In the genomic region with DNA sequence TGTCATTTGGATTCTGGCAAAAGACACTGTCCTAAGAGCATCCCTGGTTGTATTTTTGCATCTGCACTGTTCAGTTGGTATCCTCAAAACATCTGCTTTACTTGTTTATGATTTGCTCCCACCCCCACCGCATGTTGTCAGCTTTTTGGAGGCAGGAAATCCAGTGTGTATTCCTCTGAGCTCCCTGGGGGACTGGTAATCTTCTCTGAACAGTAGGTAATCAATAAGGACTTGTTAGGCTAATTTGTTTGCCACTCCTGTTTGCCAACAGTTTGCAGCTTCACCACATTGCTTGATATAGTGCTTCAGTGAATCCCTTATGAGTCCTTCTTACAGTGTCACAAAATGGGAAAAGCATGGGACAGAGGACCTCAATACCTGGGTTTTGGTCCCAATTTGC, we compare ENCODE assay signal across 21 cellular contexts. TPM values are rescaled to one million over a fixed set of nuclear protein-coding genes. Genes with fewer than 3 reads are reported as not detected.
DNase-seq lines count a peak whose midpoint lies in the region; TF ChIP-seq lines count a peak whose summit lies in the region.
"Had no signal": no experiment of that assay in that cellular context is flagged by ENCODE, and none has a peak within 500 bp of the region (broad histone marks: within the 10 kb centered on the region; RNA-seq: fewer than 3 reads in every experiment).

No MANE protein-coding gene starts in this region.

- H3K27me3 ChIP-seq in H9 (ENCODE audit: insufficient read depth, low read length) = no peaks in the 10 kb centered on the region
- no peaks in the 10 kb centered on the region for H3K27me3 ChIP-seq in NT2/D1 (ENCODE audit: insufficient read depth, insufficient read length)
- no peaks in the 10 kb centered on the region for H3K27me3 ChIP-seq in iPS-20b (ENCODE audit: insufficient read depth, low read length)
- H3K27me3 ChIP-seq in testis = no peaks in the 10 kb centered on the region
- no peaks in the 10 kb centered on the region for H3K27me3 ChIP-seq in CD8-positive, alpha-beta memory T cell (ENCODE audit: insufficient read depth, low read length, poor library complexity, severe bottlenecking)

- H4K91ac ChIP-seq in H9 (ENCODE audit: insufficient read length, low read depth, low read length) = no peak overlapping the region

- H3K27ac Mint-ChIP-seq in H9 = peak overlapping the region in 1 of 3 experiments; percentile 24; a peak in 1 of 7 replicates
- H3K27ac Mint-ChIP-seq in CD8-positive, alpha-beta memory T cell = no peak overlapping the region
- H3K27ac Mint-ChIP-seq: IgD-negative memory B cell had no signal

- H2BK20ac ChIP-seq in H9 (ENCODE audit: low read depth, low read length, poor library complexity, severe bottlenecking) = no peak overlapping the region

- peaks cover 2% of the 10 kb centered on the region for H3K27me3 Mint-ChIP-seq in H9 (ENCODE audit: low read depth)
- H3K27me3 Mint-ChIP-seq in CD8-positive, alpha-beta memory T cell = no peaks in the 10 kb centered on the region
- H3K27me3 Mint-ChIP-seq: IgD-negative memory B cell had no signal

- H3K4me3 Mint-ChIP-seq in H9 = peak overlapping the region in 1 of 2 experiments; percentile 53; a peak in 2 of 5 replicates
- no peak overlapping the region for H3K4me3 Mint-ChIP-seq in CD8-positive, alpha-beta memory T cell
- H3K4me3 Mint-ChIP-seq: CD14-positive monocyte, IgD-negative memory B cell had no signal

- peaks cover 30 to 33% of the 10 kb centered on the region in 2 experiments for H3K4me1 Mint-ChIP-seq in H9
- no peaks in the 10 kb centered on the region for H3K4me1 Mint-ChIP-seq in CD8-positive, alpha-beta memory T cell
- H3K4me1 Mint-ChIP-seq: CD14-positive monocyte, IgD-negative memory B cell had no signal

- POLR2A ChIA-PET in CD8-positive, alpha-beta memory T cell (lab: Charles Lee) = no interaction called here

- H3K23me2 ChIP-seq in H9 (ENCODE audit: insufficient read length, low read depth, low read length, poor library complexity, severe bottlenecking) = no peaks in the 10 kb centered on the region

- H3K36me3 Mint-ChIP-seq in H9 (ENCODE audit: insufficient read depth in 1 of 3, low read depth in 3 of 3) = no peaks in the 10 kb centered on the region
- no peaks in the 10 kb centered on the region for H3K36me3 Mint-ChIP-seq in CD8-positive, alpha-beta memory T cell
- H3K36me3 Mint-ChIP-seq: CD14-positive monocyte, IgD-negative memory B cell had no signal

- H4K20me1 ChIP-seq in H9 (ENCODE audit: control insufficient read depth, insufficient read depth, insufficient read length) = no peaks in the 10 kb centered on the region

- H3K4me2 ChIP-seq in H9 (ENCODE audit: insufficient read depth, insufficient read length, low read length) = peak overlapping the region; percentile 23

- no peak overlapping the region for H2BK5ac ChIP-seq in H9 (ENCODE audit: insufficient read length, low read length)

- no peak overlapping the region for H2AFZ ChIP-seq in H9 (ENCODE audit: low read length)

- H3K18ac ChIP-seq in H9 (ENCODE audit: insufficient read length, low read depth, low read length) = no peak overlapping the region

- no peak overlapping the region for H2BK120ac ChIP-seq in H9 (ENCODE audit: low read depth, low read length, poor library complexity, severe bottlenecking)

- H2BK15ac ChIP-seq in H9 (ENCODE audit: low read depth, low read length) = no peak overlapping the region

- no peak overlapping the region for H3K14ac ChIP-seq in H9 (ENCODE audit: insufficient read depth, low read length)

- no peaks in the 10 kb centered on the region for H3K9me3 Mint-ChIP-seq in H9
- H3K9me3 Mint-ChIP-seq in CD8-positive, alpha-beta memory T cell = peaks cover 0 to 7% (median 2%) of the 10 kb centered on the region in 5 donors

- intact Hi-C loops in testis (cut with DNase I; ENCODE audit: low total_unique reads) = no loop called here

- CTCF ChIA-PET in CD8-positive, alpha-beta memory T cell (lab: Charles Lee) = no interaction called here

- no peak overlapping the region for H3T11ph ChIP-seq in H9 (ENCODE audit: low read length)

- TF ChIP-seq POLR2A in testis (IDR thresholded peaks at IDR 0.05) = no peak

- no peaks in the 10 kb centered on the region for H3K36me3 ChIP-seq in NT2/D1 (ENCODE audit: insufficient read depth, insufficient read length, low read length)
- no peaks in the 10 kb centered on the region for H3K36me3 ChIP-seq in iPS-20b (ENCODE audit: insufficient read depth, low read depth, low read length)
- H3K36me3 ChIP-seq in testis (ENCODE audit: low read depth, missing control alignments) = no peaks in the 10 kb centered on the region
- H3K36me3 ChIP-seq in CD8-positive, alpha-beta memory T cell (ENCODE audit: insufficient read depth, low read length) = no peaks in the 10 kb centered on the region

- H3K9ac ChIP-seq in H9 (ENCODE audit: extremely low read depth, insufficient read length, low read length) (no peak overlapping the region), NT2/D1 (ENCODE audit: insufficient read length, low read depth) (no peak overlapping the region), iPS-20b (ENCODE audit: low read depth, low read length) (no peak overlapping the region)

- H3K4me1 ChIP-seq in H9 (ENCODE audit: insufficient read depth, low read length) = peaks cover 15% of the 10 kb centered on the region; the same call in 1 of the 2 replicates
- no peaks in the 10 kb centered on the region for H3K4me1 ChIP-seq in NT2/D1 (ENCODE audit: insufficient read depth, insufficient read length)
- peaks cover 17% of the 10 kb centered on the region; the same call in 1 of the 2 replicates for H3K4me1 ChIP-seq in iPS-20b (ENCODE audit: insufficient read depth, low read length)
- H3K4me1 ChIP-seq in testis = no peaks in the 10 kb centered on the region
- no peaks in the 10 kb centered on the region for H3K4me1 ChIP-seq in CD8-positive, alpha-beta memory T cell (ENCODE audit: insufficient read depth, low read length)
- H3K4me1 ChIP-seq: Caco-2 had no signal

- H3K23ac ChIP-seq in H9 (ENCODE audit: insufficient read length, low read depth, low read length) = no peak overlapping the region

- no peak for TF ChIP-seq CTCF in H9 (conservative IDR thresholded peaks at IDR 0.05)
- no peak for TF ChIP-seq CTCF in testis (IDR thresholded peaks at IDR 0.05)

- H3K27ac ChIP-seq in H9 (ENCODE audit: insufficient read length, low read depth, low read length) (no peak overlapping the region), iPS-20b (ENCODE audit: low read length) (no peak overlapping the region), testis (no peak overlapping the region)
- H3K27ac ChIP-seq in CD8-positive, alpha-beta memory T cell (ENCODE audit: low read depth, low read length) = no peak overlapping the region
- H3K27ac ChIP-seq: 22Rv1, HL-60 had no signal

- no peak overlapping the region for H2BK12ac ChIP-seq in H9 (ENCODE audit: insufficient read length, low read depth, low read length)

- no peak overlapping the region for H4K8ac ChIP-seq in H9 (replicated peaks; ENCODE audit: insufficient read length, low read depth, low read length)

- H3K4me3 ChIP-seq in NT2/D1 (ENCODE audit: insufficient read length, low read depth) = no peak overlapping the region
- H3K4me3 ChIP-seq in iPS-20b (ENCODE audit: low read length) = peak overlapping the region; percentile 4; the same call in 1 of the 2 replicates
- H3K4me3 ChIP-seq in testis = no peak overlapping the region
- H3K4me3 ChIP-seq in CD8-positive, alpha-beta memory T cell (ENCODE audit: low read length) = no peak overlapping the region

- H3K4ac ChIP-seq in H9 (ENCODE audit: low read depth, low read length) = no peak overlapping the region

- no peak overlapping the region for H4K5ac ChIP-seq in H9 (ENCODE audit: insufficient read length, low read depth, low read length)

- peak; percentile 19 for DNase-seq in NCI-H1436 (lab: John Stamatoyannopoulos, UW)
- no peak for DNase-seq in NCI-H1436 treated with DMSO at 0.1 percent for 48 hours (lab: John Stamatoyannopoulos, UW)
- DNase-seq in H9 = no peak
- peak; percentile 9 for DNase-seq in NT2/D1 (ENCODE audit: low read depth, low spot score)
- no peak for DNase-seq in T-helper 9 cell
- DNase-seq in testis = no peak
- DNase-seq in CD8-positive, alpha-beta memory T cell = no peak
- DNase-seq: Caco-2, GDM1, Karpas-422, NCI-H1417 treated with DMSO at 0.1 percent for 48 hours, NCI-H526 treated with DMSO at 0.1 percent for 48 hours had no signal

- no peak overlapping the region for H3K56ac ChIP-seq in H9 (ENCODE audit: insufficient read length, low read depth, low read length)

- no peaks in the 10 kb centered on the region for H3K79me1 ChIP-seq in H9 (ENCODE audit: insufficient read depth, low read depth, low read length, poor library complexity, severe bottlenecking)

- H3K79me2 ChIP-seq in H9 (ENCODE audit: insufficient read depth, low read length) = no peaks in the 10 kb centered on the region

- no CpG with 5 or more reads among the region's 1 CpG for WGBS in H9 (ENCODE audit: extremely low coverage, insufficient read length, low lambda C conversion rate)
- WGBS in testis, 2 donors = 22 to 36% methylated on average over 1 of the region's 1 CpG

- no peak overlapping the region for H2AK5ac ChIP-seq in H9 (ENCODE audit: insufficient read length, low read length)

- H3K9me3 ChIP-seq in H9 (ENCODE audit: control insufficient read depth, low read depth, low read length) = no peaks in the 10 kb centered on the region
- H3K9me3 ChIP-seq in NT2/D1 (ENCODE audit: insufficient read depth, low read length) = no peaks in the 10 kb centered on the region
- H3K9me3 ChIP-seq in iPS-20b (ENCODE audit: insufficient read depth, low read depth, low read length) = no peaks in the 10 kb centered on the region
- H3K9me3 ChIP-seq in testis = no peaks in the 10 kb centered on the region
- H3K9me3 ChIP-seq in CD8-positive, alpha-beta memory T cell (ENCODE audit: low read length) = no peaks in the 10 kb centered on the region
- H3K9me3 ChIP-seq: Caco-2 had no signal

RNA-seq across cellular contexts. Expression of a gene that starts 49.1 kb away (rescaled TPM):
- 37.8 and 41.5 TPM in 2 replicates for total RNA-seq in H9 (2021)
- 1 to 10 TPM; 3.1 to 5.6 TPM for total RNA-seq in testis
- polyA plus RNA-seq in testis (ENCODE audit: insufficient read depth, low read depth, low replicate concordance) = 9.8 TPM
- not detected for total RNA-seq in CD8-positive, alpha-beta memory T cell
- not detected for polyA plus RNA-seq in CD8-positive, alpha-beta memory T cell
- total RNA-seq: Caco-2; HT1080; MCF 10A; T-helper 1 cell treated with Interleukin-12 subunit alpha and Interleukin-12 subunit beta and Interleukin-4 antibody, amounts not matched to agents 30 ng/mL and 1 ng/mL, for 36 hours had no signal
- polyA plus RNA-seq: AG04450, CD14-positive monocyte, IgD-negative memory B cell had no signal

Comparison
In these comparisons a context has a peak if more than half of its experiments do, and no peak if none do; other contexts are left out.
1. DNase-seq: peak in NCI-H1436 (single experiment) and NT2/D1 (single experiment); none in NCI-H1436 treated with DMSO at 0.1 percent for 48 hours (single experiment), H9 (single experiment), T-helper 9 cell (single experiment), testis (single experiment) and CD8-positive, alpha-beta memory T cell (0 of 5).
2. RNA of a gene that starts 49.1 kb away (total RNA-seq): 37.8 to 41.5 TPM in H9 and 3.1 to 5.6 TPM in testis; not detected in CD8-positive, alpha-beta memory T cell; every median in the first group is over 4 times any median in the second.